In genomic region chr10:19294233-19294632, GRCh38 we compare ENCODE assay signal across 18 cellular contexts.
A peak's percentile ranks its signal among the peaks of the same experiment; 100 is the strongest.
DNase-seq lines count a peak whose midpoint lies in the region; ATAC-seq, FAIRE-seq and TF ChIP-seq lines count a peak whose summit lies in the region.
"Had no signal": no experiment of that assay in that cellular context is flagged by ENCODE, and none has a peak within 500 bp of the region (broad histone marks: within the 10 kb centered on the region; RNA-seq: fewer than 3 reads in every experiment).

No MANE protein-coding gene starts in this region.

- FAIRE-seq in bronchial epithelial cell (lab: Jason Lieb, UNC) = no peak
- FAIRE-seq: GM12892, GM19239, H1 had no signal

- H2AFZ ChIP-seq in Karpas-422 (ENCODE audit: low read length) = 0 out of 2 replicates have a peak overlapping the region, but pooled peaks have one; percentile 9
- H2AFZ ChIP-seq: GM23248 had no signal

- H3K9me3 ChIP-seq in Karpas-422 (ENCODE audit: low read length) (peaks cover 11% of the 10 kb centered on the region), mucosa of descending colon (no peaks in the 10 kb centered on the region)

- ATAC-seq in mucosa of descending colon = peak; percentile 50
- ATAC-seq in GM18511 (IDR thresholded peaks at IDR 0.05; ENCODE audit: unreplicated experiment) = no peak

- H4K20me1 ChIP-seq in Karpas-422 (ENCODE audit: insufficient read depth, low read depth, low read length) = no peaks in the 10 kb centered on the region

- TF ChIP-seq CTCF in bronchial epithelial cell (IDR thresholded peaks at IDR 0.05; ENCODE audit: insufficient read depth, low read length, severe bottlenecking) (no peak), mucosa of descending colon (IDR thresholded peaks at IDR 0.05) (no peak)

- intact Hi-C loops in mucosa of descending colon (cut with DNase I, micrococcal nuclease) = no loop called here

- H3K9ac ChIP-seq in Karpas-422 (ENCODE audit: low read length) = no peak overlapping the region
- H3K9ac ChIP-seq: GM23248 had no signal

- H3K36me3 ChIP-seq in Karpas-422 (ENCODE audit: insufficient read depth, low read length) = no peaks in the 10 kb centered on the region
- H3K36me3 ChIP-seq in bronchial epithelial cell (ENCODE audit: control insufficient read depth, insufficient read depth, low read length) = no peaks in the 10 kb centered on the region
- H3K36me3 ChIP-seq in mucosa of descending colon (ENCODE audit: low read depth) = no peaks in the 10 kb centered on the region

- H3K4me3 ChIP-seq in Karpas-422 (ENCODE audit: low read length) = no peak overlapping the region
- no peak overlapping the region for H3K4me3 ChIP-seq in bronchial epithelial cell (ENCODE audit: low read depth, low read length)
- H3K4me3 ChIP-seq in mucosa of descending colon = no peak overlapping the region
- H3K4me3 ChIP-seq: GM23248 had no signal

- H3K79me2 ChIP-seq in Karpas-422 (ENCODE audit: low read length) = no peaks in the 10 kb centered on the region

- H3K27ac ChIP-seq in Karpas-422 (ENCODE audit: low read length) = no peak overlapping the region
- H3K27ac ChIP-seq: GM23248 had no signal

- no peak overlapping the region for H3K4me2 ChIP-seq in Karpas-422 (ENCODE audit: low read depth, low read length, poor library complexity, severe bottlenecking)

- 0 out of 2 replicates have a peak, but pooled peaks cover 6% of the 10 kb centered on the region for H3K9me2 ChIP-seq in Karpas-422 (replicated peaks; ENCODE audit: insufficient read depth, low read length)

- DNase-seq in Karpas-422 (no peak), bronchial epithelial cell (ENCODE audit: low read depth) (peak; percentile 6), mucosa of descending colon (no peak), NCI-H774 (lab: John Stamatoyannopoulos, UW) (no peak), SIG-M5 (lab: John Stamatoyannopoulos, UW) (no peak)
- DNase-seq: C1 segment of cervical spinal cord; Calu3; CD4-positive, alpha-beta memory T cell; COR-L47; DMS53; DMS79 treated with DMSO at 0.1 percent for 48 hours; GM23248; H7; HCEC 1CT had no signal

- no peaks in the 10 kb centered on the region for H3K4me1 ChIP-seq in Karpas-422 (ENCODE audit: low read length)
- peaks cover 5% of the 10 kb centered on the region for H3K4me1 ChIP-seq in mucosa of descending colon (ENCODE audit: low read depth)

- H3K27me3 ChIP-seq in Karpas-422 (ENCODE audit: low read length) (no peaks in the 10 kb centered on the region), bronchial epithelial cell (ENCODE audit: control insufficient read depth, insufficient read depth, low read length) (no peaks in the 10 kb centered on the region)
